ENCODE assay signal across 22 cellular contexts in genomic region chr16:23402100-23402499, GRCh38.
"Had no signal": no experiment of that assay in that cellular context is flagged by ENCODE, and none has a peak within 500 bp of the region (broad histone marks: within the 10 kb centered on the region; RNA-seq: fewer than 3 reads in every experiment).

No MANE protein-coding gene starts in this region.

- H3K9me3 ChIP-seq: esophagus muscularis mucosa, gastrocnemius medialis, heart right ventricle, left lung, lower lobe of right lung, mucosa of descending colon had no signal

- H3K27me3 ChIP-seq: dorsolateral prefrontal cortex, esophagus muscularis mucosa, gastrocnemius medialis, heart right ventricle, left lung had no signal

- FAIRE-seq: islet of Langerhans, keratinocyte had no signal

- H3K27ac Mint-ChIP-seq: mesothelial cell of epicardium, naive B cell had no signal

- H3K27ac ChIP-seq: coronary artery, esophagus muscularis mucosa, heart right ventricle, left lung, lower lobe of right lung had no signal

- ATAC-seq: gastrocnemius medialis, heart right ventricle, left cardiac atrium, left ventricle myocardium superior, lower lobe of right lung, mucosa of descending colon had no signal

- H3K4me3 ChIP-seq: coronary artery, dorsolateral prefrontal cortex, esophagus muscularis mucosa, gastrocnemius medialis, heart right ventricle, left lung, lower lobe of right lung, mucosa of descending colon had no signal

- H3K4me1 ChIP-seq: left lung had no signal

- H3K4me1 Mint-ChIP-seq: naive B cell had no signal

- H3K9me3 Mint-ChIP-seq: mesothelial cell of epicardium, naive B cell had no signal

- DNase-seq: dermis blood vessel endothelial cell; effector CD4-positive, alpha-beta T cell; effector memory CD4-positive, alpha-beta T cell; foreskin melanocyte; gastrocnemius medialis; glutamatergic neuron; head of caudate nucleus; heart right ventricle; hippocampal formation; left cardiac atrium; left lung; left ventricle myocardium superior; lower lobe of right lung; mesenchymal stem cell; mucosa of descending colon; naive B cell had no signal

- H3K4me3 Mint-ChIP-seq: mesothelial cell of epicardium, naive B cell had no signal

- H3K27me3 Mint-ChIP-seq: naive B cell had no signal
